Comparison of ENCODE assay signal across 1 cellular context in genomic region chr17:81394831-81395599, GRCh38.
A peak's percentile ranks its signal among the peaks of the same experiment; 100 is the strongest.
TF ChIP-seq lines count a peak whose summit lies in the region.

TSS of gene BAHCC1 (plus strand) at chr17:81395457. CDS start at chr17:81399740, 4,283 bp downstream.

TF ChIP-seq in HepG2, 621 proteins besides CTCF, POLR2A, EP300 and RAD21 (continued from another document and continues in another):
- TF ChIP-seq ZFP91 (CRISPR knock-in tag; IDR thresholded peaks at IDR 0.05; ENCODE audit: borderline replicate concordance) (peak; percentile 64; the same call in 1 of the 2 replicates), TCF7L2 (IDR thresholded peaks at IDR 0.05; ENCODE audit: low read depth, low read length) (no peak), ZBTB7A (CRISPR knock-in tag; IDR thresholded peaks at IDR 0.05) (no peak), TGIF2 (CRISPR knock-in tag; IDR thresholded peaks at IDR 0.05) (peak; percentile 95), DMTF1 (CRISPR knock-in tag; IDR thresholded peaks at IDR 0.05) (no peak), ZNF30 (CRISPR knock-in tag; IDR thresholded peaks at IDR 0.05) (no peak), SMAD9 (CRISPR knock-in tag; IDR thresholded peaks at IDR 0.05) (peak; percentile 85; the same call in 1 of the 2 replicates), ZKSCAN5 (CRISPR knock-in tag; IDR thresholded peaks at IDR 0.05) (no peak), KAT8 (CRISPR knock-in tag; IDR thresholded peaks at IDR 0.05) (peak; percentile 45), ZNF10 (CRISPR knock-in tag; IDR thresholded peaks at IDR 0.05; ENCODE audit: borderline replicate concordance, low read depth) (no peak), ELF4 (CRISPR knock-in tag; IDR thresholded peaks at IDR 0.05; ENCODE audit: borderline replicate concordance) (no peak), SMAD3 (CRISPR knock-in tag; IDR thresholded peaks at IDR 0.05) (peak; percentile 70; the same call in 1 of the 2 replicates), SMYD3 (CRISPR knock-in tag; IDR thresholded peaks at IDR 0.05) (peak; percentile 90; the same call in 1 of the 2 replicates), KLF15 (CRISPR knock-in tag; IDR thresholded peaks at IDR 0.05; ENCODE audit: borderline replicate concordance) (no peak), ZBTB2 (CRISPR knock-in tag; IDR thresholded peaks at IDR 0.05; ENCODE audit: low read depth) (peak; percentile 65; the same call in 1 of the 2 replicates), ZBTB3 (CRISPR knock-in tag; IDR thresholded peaks at IDR 0.05; ENCODE audit: borderline replicate concordance, low read depth) (no peak), SNAPC2 (CRISPR knock-in tag; IDR thresholded peaks at IDR 0.05) (peak; percentile 76; the same call in 1 of the 2 replicates), ZNF740 (CRISPR knock-in tag; IDR thresholded peaks at IDR 0.05) (no peak), ZNF512B (CRISPR knock-in tag; IDR thresholded peaks at IDR 0.05; ENCODE audit: borderline replicate concordance) (no peak; the same call in 1 of the 2 replicates), ZNF484 (CRISPR knock-in tag; IDR thresholded peaks at IDR 0.05; ENCODE audit: borderline replicate concordance, low read depth) (no peak), DNMT3B (CRISPR knock-in tag; conservative IDR thresholded peaks at IDR 0.05) (peak; percentile 71; the same call in 1 of the 2 replicates), JARID2 (CRISPR knock-in tag; IDR thresholded peaks at IDR 0.05; ENCODE audit: insufficient replicate concordance) (no peak), PRPF4 (IDR thresholded peaks at IDR 0.05; ENCODE audit: low read depth, low read length, poor library complexity, severe bottlenecking) (no peak), CHD2 (IDR thresholded peaks at IDR 0.05; ENCODE audit: low read depth, low read length) (peak; percentile 29; the same call in 1 of the 2 replicates), FOXC1 (CRISPR knock-in tag; IDR thresholded peaks at IDR 0.05; ENCODE audit: borderline replicate concordance) (peak; percentile 88), ZNF772 (CRISPR knock-in tag; IDR thresholded peaks at IDR 0.05) (0 out of 2 replicates have a peak, but pooled peaks have one; percentile 37), ZNF274 (CRISPR knock-in tag; IDR thresholded peaks at IDR 0.05) (peak; percentile 86; the same call in 1 of the 2 replicates), FOXJ3 (CRISPR knock-in tag; IDR thresholded peaks at IDR 0.05; ENCODE audit: borderline replicate concordance) (peak; percentile 81; the same call in 1 of the 2 replicates), ZNF687 (CRISPR knock-in tag; IDR thresholded peaks at IDR 0.05) (peak; percentile 86), REPIN1 (CRISPR knock-in tag; IDR thresholded peaks at IDR 0.05; ENCODE audit: borderline replicate concordance, low read depth) (peak; percentile 91), MXD3 (CRISPR knock-in tag; IDR thresholded peaks at IDR 0.05) (peak; percentile 91), RFX1 (IDR thresholded peaks at IDR 0.05) (no peak), ATRX (CRISPR knock-in tag; IDR thresholded peaks at IDR 0.05; ENCODE audit: borderline replicate concordance) (no peak), CEBPZ (IDR thresholded peaks at IDR 0.05; ENCODE audit: low read length) (no peak), NCOR1 (IDR thresholded peaks at IDR 0.05; ENCODE audit: borderline replicate concordance, low read length) (no peak), CBX1 (IDR thresholded peaks at IDR 0.05; ENCODE audit: low read depth) (no peak), KAT2B (IDR thresholded peaks at IDR 0.05; ENCODE audit: borderline replicate concordance, low read depth, low read length) (no peak), ZFY (CRISPR knock-in tag; IDR thresholded peaks at IDR 0.05) (peak; percentile 65), ZNF143 (CRISPR knock-in tag; IDR thresholded peaks at IDR 0.05) (peak; percentile 41; the same call in 1 of the 2 replicates), ZNF564 (CRISPR knock-in tag; IDR thresholded peaks at IDR 0.05) (peak; percentile 80; the same call in 1 of the 2 replicates), ZFP36 (IDR thresholded peaks at IDR 0.05; ENCODE audit: borderline replicate concordance, low read depth, low read length, partially characterized antibody) (peak; percentile 18), NR2F6 (IDR thresholded peaks at IDR 0.05) (no peak; the same call in 1 of the 2 replicates), NR2F6 (CRISPR knock-in tag; IDR thresholded peaks at IDR 0.05) (peak; percentile 58), SSRP1 (CRISPR knock-in tag; IDR thresholded peaks at IDR 0.05) (no peak), ZBTB26 (CRISPR knock-in tag; IDR thresholded peaks at IDR 0.05; ENCODE audit: borderline replicate concordance) (peak; percentile 69; the same call in 1 of the 2 replicates), GATAD2A (CRISPR knock-in tag; IDR thresholded peaks at IDR 0.05) (peak; percentile 70), ZNF547 (CRISPR knock-in tag; IDR thresholded peaks at IDR 0.05) (peak; percentile 92)
